In genomic region chr3:13009132-13009945, GRCh38 we compare ENCODE assay signal across 8 cellular contexts.
DNase-seq lines count a peak whose midpoint lies in the region; ATAC-seq and TF ChIP-seq lines count a peak whose summit lies in the region.

No MANE protein-coding gene starts in this region.

- peak overlapping the region; percentile 42 for H3K4me3 Mint-ChIP-seq in activated T-helper 2 cell treated with anti-CD3 and anti-CD28 coated beads, Interferon-gamma antibody, Interleukin-2, Interleukin-4, amounts not matched to agents 10 μg/mL and 5 μg/mL and 100 μg/mL, durations not matched to agents 14 hours and 24 hours and 36 hours (ENCODE audit: low read depth)

- peaks cover 57% of the 10 kb centered on the region for H3K4me1 Mint-ChIP-seq in activated T-helper 2 cell treated with anti-CD3 and anti-CD28 coated beads, Interferon-gamma antibody, Interleukin-2, Interleukin-4, amounts not matched to agents 10 μg/mL and 5 μg/mL and 100 μg/mL, durations not matched to agents 14 hours and 24 hours and 36 hours (ENCODE audit: low read depth)

- H3K9me3 Mint-ChIP-seq in activated T-helper 2 cell treated with anti-CD3 and anti-CD28 coated beads, Interferon-gamma antibody, Interleukin-2, Interleukin-4, amounts not matched to agents 10 μg/mL and 5 μg/mL and 100 μg/mL, durations not matched to agents 14 hours and 24 hours and 36 hours, result no peaks in the 10 kb centered on the region

- H3K36me3 ChIP-seq in MM.1S (replicated peaks; ENCODE audit: insufficient read depth, low read length) (no peaks in the 10 kb centered on the region), BE2C (no peaks in the 10 kb centered on the region), WERI-Rb-1 (peaks cover 5% of the 10 kb centered on the region)

- peak overlapping the region; percentile 99 for H3K9ac ChIP-seq in MM.1S (ENCODE audit: low read length)

- peak overlapping the region; percentile 94 for H3K27ac ChIP-seq in MM.1S (ENCODE audit: low read length)
- no peak overlapping the region for H3K27ac ChIP-seq in WERI-Rb-1

- ATAC-seq in GM18861 (IDR thresholded peaks at IDR 0.05; ENCODE audit: unreplicated experiment), result peak; percentile 17

- no peak for TF ChIP-seq CTCF in MM.1S (IDR thresholded peaks at IDR 0.05; ENCODE audit: low read length)
- no peak for TF ChIP-seq CTCF in BE2C (IDR thresholded peaks at IDR 0.05; ENCODE audit: low read depth, low read length)
- no peak for TF ChIP-seq CTCF in WERI-Rb-1 (IDR thresholded peaks at IDR 0.05; ENCODE audit: low read depth, low read length)

- peak; percentile 89 for DNase-seq in MM.1S
- peak; percentile 25 for DNase-seq in activated T-helper 2 cell treated with anti-CD3 and anti-CD28 coated beads, Interferon-gamma antibody, Interleukin-2, Interleukin-4, amounts not matched to agents 10 μg/mL and 5 μg/mL and 100 μg/mL, durations not matched to agents 14 hours and 24 hours and 36 hours (ENCODE audit: low spot score)
- peak; percentile 25 to 29 for DNase-seq in lung microvascular endothelial cell (ENCODE audit: low read depth in 2 of 2)
- DNase-seq in NCI-H1417 (lab: John Stamatoyannopoulos, UW), result no peak
- no peak for DNase-seq in COR-L47 (lab: John Stamatoyannopoulos, UW)
- no peak for DNase-seq in BE2C
- DNase-seq in WERI-Rb-1, result no peak

- H3K4me3 ChIP-seq in MM.1S (ENCODE audit: low read length), result peak overlapping the region; percentile 45
- H3K4me3 ChIP-seq in BE2C (ENCODE audit: low read depth, low read length), result no peak overlapping the region
- H3K4me3 ChIP-seq in WERI-Rb-1 (ENCODE audit: low read depth, low read length), result no peak overlapping the region

- intact Hi-C loops in activated T-helper 2 cell treated with anti-CD3 and anti-CD28 coated beads, Interferon-gamma antibody, Interleukin-2, Interleukin-4, amounts not matched to agents 10 μg/mL and 5 μg/mL and 100 μg/mL, durations not matched to agents 14 hours and 24 hours and 36 hours (cut with micrococcal nuclease), result no loop called here

- H4K20me1 ChIP-seq in MM.1S (ENCODE audit: insufficient read depth, low read length), result no peaks in the 10 kb centered on the region

- no peaks in the 10 kb centered on the region for H3K27me3 Mint-ChIP-seq in activated T-helper 2 cell treated with anti-CD3 and anti-CD28 coated beads, Interferon-gamma antibody, Interleukin-2, Interleukin-4, amounts not matched to agents 10 μg/mL and 5 μg/mL and 100 μg/mL, durations not matched to agents 14 hours and 24 hours and 36 hours (ENCODE audit: low read depth)

- H3K79me2 ChIP-seq in MM.1S (ENCODE audit: low read length), result peaks cover 81% of the 10 kb centered on the region

- H3K4me2 ChIP-seq in MM.1S (ENCODE audit: low read depth, low read length), result peak overlapping the region; percentile 94

- no peak overlapping the region for H2AFZ ChIP-seq in MM.1S (ENCODE audit: low read length)

- peaks cover 26% of the 10 kb centered on the region for H3K36me3 Mint-ChIP-seq in activated T-helper 2 cell treated with anti-CD3 and anti-CD28 coated beads, Interferon-gamma antibody, Interleukin-2, Interleukin-4, amounts not matched to agents 10 μg/mL and 5 μg/mL and 100 μg/mL, durations not matched to agents 14 hours and 24 hours and 36 hours (ENCODE audit: low read depth)

- H3K27me3 ChIP-seq in MM.1S (replicated peaks; ENCODE audit: insufficient read depth, low read length), result no peaks in the 10 kb centered on the region
- no peaks in the 10 kb centered on the region for H3K27me3 ChIP-seq in BE2C
- no peaks in the 10 kb centered on the region for H3K27me3 ChIP-seq in WERI-Rb-1 (ENCODE audit: insufficient read depth, low read depth, severe bottlenecking)

- H3K9me3 ChIP-seq in MM.1S (replicated peaks; ENCODE audit: insufficient read depth, low read length) (no peaks in the 10 kb centered on the region), BE2C (no peaks in the 10 kb centered on the region), WERI-Rb-1 (ENCODE audit: severe bottlenecking) (no peaks in the 10 kb centered on the region)

- no peaks in the 10 kb centered on the region for H3K9me2 ChIP-seq in MM.1S (replicated peaks; ENCODE audit: insufficient read depth, low read length)

- H3K4me1 ChIP-seq in MM.1S (ENCODE audit: low read length) (peaks cover 86% of the 10 kb centered on the region), BE2C (no peaks in the 10 kb centered on the region; the same call in 1 of the 2 replicates)

- peaks cover 47% of the 10 kb centered on the region for H3F3A ChIP-seq in MM.1S (ENCODE audit: insufficient read depth, low read length)

- H3K27ac Mint-ChIP-seq in activated T-helper 2 cell treated with anti-CD3 and anti-CD28 coated beads, Interferon-gamma antibody, Interleukin-2, Interleukin-4, amounts not matched to agents 10 μg/mL and 5 μg/mL and 100 μg/mL, durations not matched to agents 14 hours and 24 hours and 36 hours, result peak overlapping the region; percentile 77

Comparison
In these comparisons a context has a peak if more than half of its experiments do, and no peak if none do; other contexts are left out.
1. DNase-seq: peak in MM.1S (single experiment), activated T-helper 2 cell treated with anti-CD3 and anti-CD28 coated beads, Interferon-gamma antibody, Interleukin-2, Interleukin-4, amounts not matched to agents 10 μg/mL and 5 μg/mL and 100 μg/mL, durations not matched to agents 14 hours and 24 hours and 36 hours (single experiment) and lung microvascular endothelial cell (2 of 2); none in NCI-H1417 (0 of 3), COR-L47 (single experiment), BE2C (single experiment) and WERI-Rb-1 (single experiment).